ENCODE assay signal across 10 cellular contexts in the genomic region with DNA sequence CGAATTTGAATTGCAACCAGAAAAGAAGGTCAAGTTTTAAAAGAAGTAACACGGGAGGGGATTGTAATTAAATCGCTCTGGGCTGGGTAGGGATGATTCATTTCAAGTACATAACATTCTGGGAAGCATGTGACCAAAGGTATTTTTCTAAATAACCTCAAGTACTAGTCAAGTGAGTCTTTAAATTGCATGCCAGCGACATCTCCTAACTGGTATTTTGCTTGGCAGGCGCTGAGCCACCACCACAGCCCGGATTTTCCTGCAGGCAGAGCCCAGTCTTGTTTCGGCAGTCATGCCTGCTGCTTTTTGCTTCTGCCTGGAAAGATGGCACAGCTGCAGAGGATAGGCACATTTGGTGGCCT. TPM values are rescaled to one million over a fixed set of nuclear protein-coding genes. Genes with fewer than 3 reads are reported as not detected.
DNase-seq lines count a peak whose midpoint lies in the region; ATAC-seq and TF ChIP-seq lines count a peak whose summit lies in the region.
"Had no signal": no experiment of that assay in that cellular context is flagged by ENCODE, and none has a peak within 500 bp of the region (broad histone marks: within the 10 kb centered on the region; RNA-seq: fewer than 3 reads in every experiment).

No MANE protein-coding gene starts in this region.

- intact Hi-C loops in ascending aorta (cut with DNase I), result no loop called here
- intact Hi-C loops in left ventricle myocardium inferior (cut with micrococcal nuclease), result no loop called here

- H3K4me3 ChIP-seq in ascending aorta (peak overlapping the region in 1 of 2 donors; percentile 10), left ventricle myocardium inferior (no peak overlapping the region), suprapubic skin (no peak overlapping the region)

- H3K4me1 ChIP-seq in ascending aorta, result peaks cover 6 to 11% of the 10 kb centered on the region in 2 donors
- H3K4me1 ChIP-seq in left ventricle myocardium inferior, result peaks cover 22% of the 10 kb centered on the region
- peaks cover 13% of the 10 kb centered on the region for H3K4me1 ChIP-seq in suprapubic skin

- peak; percentile 66 for DNase-seq in HS-27A (ENCODE audit: low read depth)
- DNase-seq in ascending aorta (ENCODE audit: low spot score in 2 of 2), result peak in 1 of 2 donors; percentile 83
- DNase-seq in left ventricle myocardium inferior, result peak; percentile 39
- no peak for DNase-seq in suprapubic skin (ENCODE audit: low spot score in 2 of 2)
- no peak for DNase-seq in stimulated activated naive CD8-positive, alpha-beta T cell treated with anti-CD3 and anti-CD28 coated beads, Interleukin-15, amount 100 ng/mL, for 72 hours
- DNase-seq in T-cell, result no peak
- no peak for DNase-seq in activated CD4-positive, alpha-beta T cell treated with anti-CD3 and anti-CD28 coated beads for 4 hours
- DNase-seq: activated CD8-positive, alpha-beta memory T cell treated with anti-CD3 and anti-CD28 coated beads, Interleukin-2, amount 50 U/mL, for 48 hours; NK-92 treated with Interleukin-12 subunit alpha and Interleukin-12 subunit beta, amount 100 ng/mL, for 24 hours; stimulated activated CD4-positive, alpha-beta T cell treated with anti-CD3 and anti-CD28 coated beads, Interleukin-2, amount 100 ng/mL, for 48 hours had no signal

- no peak for TF ChIP-seq POLR2A in suprapubic skin (IDR thresholded peaks at IDR 0.05)

- CTCF ChIA-PET in T-cell (lab: Charles Lee), result no interaction called here

- H3K9me3 ChIP-seq in ascending aorta (no peaks in the 10 kb centered on the region), left ventricle myocardium inferior (replicated peaks) (no peaks in the 10 kb centered on the region), suprapubic skin (no peaks in the 10 kb centered on the region)

- H3K27ac ChIP-seq in ascending aorta, result peak overlapping the region; percentile 35 to 41
- H3K27ac ChIP-seq in left ventricle myocardium inferior (replicated peaks), result peak overlapping the region; percentile 82
- H3K27ac ChIP-seq in suprapubic skin, result peak overlapping the region; percentile 77

- H3K27me3 Mint-ChIP-seq in stimulated activated naive CD8-positive, alpha-beta T cell treated with anti-CD3 and anti-CD28 coated beads, Interleukin-15, amount 100 ng/mL, for 72 hours, result no peaks in the 10 kb centered on the region
- no peaks in the 10 kb centered on the region for H3K27me3 Mint-ChIP-seq in T-cell

- no peaks in the 10 kb centered on the region for H3K36me3 Mint-ChIP-seq in T-cell

- H3K4me3 Mint-ChIP-seq in stimulated activated naive CD8-positive, alpha-beta T cell treated with anti-CD3 and anti-CD28 coated beads, Interleukin-15, amount 100 ng/mL, for 72 hours, result no peak overlapping the region
- H3K4me3 Mint-ChIP-seq in T-cell, result no peak overlapping the region

- no peaks in the 10 kb centered on the region for H3K36me3 ChIP-seq in ascending aorta
- no peaks in the 10 kb centered on the region for H3K36me3 ChIP-seq in left ventricle myocardium inferior
- H3K36me3 ChIP-seq in suprapubic skin, result no peaks in the 10 kb centered on the region

- peaks cover 0 to 4% of the 10 kb centered on the region in 2 donors for H3K9me3 Mint-ChIP-seq in stimulated activated naive CD8-positive, alpha-beta T cell treated with anti-CD3 and anti-CD28 coated beads, Interleukin-15, amount 100 ng/mL, for 72 hours
- H3K9me3 Mint-ChIP-seq in T-cell, result no peaks in the 10 kb centered on the region

- TF ChIP-seq CTCF in ascending aorta (IDR thresholded peaks at IDR 0.05), result no peak
- TF ChIP-seq CTCF in left ventricle myocardium inferior (IDR thresholded peaks at IDR 0.05; ENCODE audit: borderline replicate concordance), result no peak
- no peak for TF ChIP-seq CTCF in suprapubic skin (IDR thresholded peaks at IDR 0.05)

- no peak overlapping the region for H3K27ac Mint-ChIP-seq in stimulated activated naive CD8-positive, alpha-beta T cell treated with anti-CD3 and anti-CD28 coated beads, Interleukin-15, amount 100 ng/mL, for 72 hours
- no peak overlapping the region for H3K27ac Mint-ChIP-seq in T-cell

- H3K4me1 Mint-ChIP-seq in stimulated activated naive CD8-positive, alpha-beta T cell treated with anti-CD3 and anti-CD28 coated beads, Interleukin-15, amount 100 ng/mL, for 72 hours, result no peaks in the 10 kb centered on the region
- no peaks in the 10 kb centered on the region for H3K4me1 Mint-ChIP-seq in T-cell

- POLR2A ChIA-PET in T-cell (lab: Charles Lee), result no interaction called here

- no peak for ATAC-seq in stimulated activated naive CD8-positive, alpha-beta T cell treated with anti-CD3 and anti-CD28 coated beads, Interleukin-15, amount 100 ng/mL, for 72 hours
- no peak for ATAC-seq in T-cell (replicated peaks in 1 of 4)

- TF ChIP-seq EP300 in suprapubic skin (IDR thresholded peaks at IDR 0.05), result no peak

- H3K27me3 ChIP-seq in ascending aorta (no peaks in the 10 kb centered on the region), left ventricle myocardium inferior (ENCODE audit: low read depth) (no peaks in the 10 kb centered on the region), suprapubic skin (no peaks in the 10 kb centered on the region)

- WGBS in suprapubic skin, result 58% methylated on average over 7 of the region's 7 CpGs

RNA-seq across cellular contexts. Expression of a gene that starts 33.7 kb away (rescaled TPM):
- total RNA-seq in ascending aorta, result 72.6 TPM
- 51.0 TPM for total RNA-seq in left ventricle myocardium inferior
- 10 to 100 TPM; 46.5 to 90.1 (median 62.9) TPM for total RNA-seq in suprapubic skin
- total RNA-seq in T-cell, result 1 to 10 TPM; 3.5 to 9.5 (median 4.4) TPM

Comparison
In these comparisons a context has a peak if more than half of its experiments do, and no peak if none do; other contexts are left out.
1. DNase-seq: peak in HS-27A (single experiment) and left ventricle myocardium inferior (single experiment); none in suprapubic skin (0 of 2), stimulated activated naive CD8-positive, alpha-beta T cell treated with anti-CD3 and anti-CD28 coated beads, Interleukin-15, amount 100 ng/mL, for 72 hours (0 of 2), T-cell (0 of 34) and activated CD4-positive, alpha-beta T cell treated with anti-CD3 and anti-CD28 coated beads for 4 hours (0 of 2).
2. Peak in every context shown above with its lines, with median percentiles within 50 percentile points of each other: H3K27ac ChIP-seq.